1 cellular context compared by ENCODE assay signal in the genomic region with DNA sequence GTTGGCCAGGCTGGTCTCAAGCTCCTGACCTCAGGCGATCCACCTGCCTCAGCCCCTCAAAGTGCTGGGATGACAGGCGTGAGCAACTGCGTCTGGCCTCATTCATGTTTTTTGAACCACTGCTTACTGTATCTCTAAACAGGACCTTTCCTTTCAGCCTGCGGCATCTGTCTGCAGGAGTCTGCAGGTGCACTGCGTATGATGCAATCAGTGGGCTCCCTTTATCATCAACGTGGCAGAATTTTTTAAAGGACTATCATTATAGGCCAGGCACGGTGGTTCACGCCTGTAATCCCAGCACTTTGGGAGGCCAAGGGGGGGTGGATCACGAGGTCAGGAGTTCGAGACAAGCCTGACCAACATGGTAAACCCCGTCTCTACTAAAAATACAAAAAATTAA.
TF ChIP-seq lines count a peak whose summit lies in the region.

No MANE protein-coding gene starts in this region.

TF ChIP-seq in IMR-90, 13 proteins besides CTCF, POLR2A, EP300 and RAD21:
- TF ChIP-seq CEBPB (IDR thresholded peaks at IDR 0.05; ENCODE audit: low read depth, low read length): peak; percentile 37; the same call in 1 of the 2 replicates
TF ChIP-seq in IMR-90: peak in this region for 1; not testable (repeated sequence) for 12.
